Comparison of ENCODE assay signal across 24 cellular contexts in genomic region chr11:30758946-30759501, GRCh38.
DNase-seq lines count a peak whose midpoint lies in the region; ATAC-seq, FAIRE-seq and TF ChIP-seq lines count a peak whose summit lies in the region.
"Had no signal": no experiment of that assay in that cellular context is flagged by ENCODE, and none has a peak within 500 bp of the region (broad histone marks: within the 10 kb centered on the region; RNA-seq: fewer than 3 reads in every experiment).

No MANE protein-coding gene starts in this region.

- H3K27ac ChIP-seq in WERI-Rb-1: peak overlapping the region; percentile 29
- peak overlapping the region in 3 of 4 donors; percentile 24 to 76 (median 30) for H3K27ac ChIP-seq in sigmoid colon
- H3K27ac ChIP-seq: A549; BLaER1 treated with 17β-estradiol and CSF1 and Interleukin-3, amounts not matched to agents 10 nM and 100 nM; SK-N-MC had no signal

- TF ChIP-seq POLR2A in sigmoid colon (IDR thresholded peaks at IDR 0.05): no peak

- no peak overlapping the region for H3K4me3 Mint-ChIP-seq in nephron
- H3K4me3 Mint-ChIP-seq: CD4-positive, alpha-beta T cell had no signal

- H3K4me1 ChIP-seq in sigmoid colon: peaks cover 0 to 19% (median 0%) of the 10 kb centered on the region in 4 donors
- H3K4me1 ChIP-seq: A549; BLaER1 treated with 17β-estradiol and CSF1 and Interleukin-3, amounts not matched to agents 10 nM and 100 nM had no signal

- peaks cover 6% of the 10 kb centered on the region for H3K9me3 ChIP-seq in WERI-Rb-1 (ENCODE audit: severe bottlenecking)
- peaks cover 0 to 2% (median 0%) of the 10 kb centered on the region in 4 donors for H3K9me3 ChIP-seq in sigmoid colon
- H3K9me3 ChIP-seq: A549 had no signal

- peaks cover 26% of the 10 kb centered on the region for H3K4me1 Mint-ChIP-seq in nephron

- H3K27me3 Mint-ChIP-seq in nephron (ENCODE audit: low read depth): no peaks in the 10 kb centered on the region
- H3K27me3 Mint-ChIP-seq: CD4-positive, alpha-beta T cell had no signal

- TF ChIP-seq CTCF in WERI-Rb-1 (IDR thresholded peaks at IDR 0.05; ENCODE audit: low read depth, low read length): no peak
- TF ChIP-seq CTCF in nephron (IDR thresholded peaks at IDR 0.05; ENCODE audit: unreplicated experiment in 3 of 3): no peak
- no peak for TF ChIP-seq CTCF in sigmoid colon (IDR thresholded peaks at IDR 0.05)

- FAIRE-seq in A204.1 (lab: Jason Lieb, UNC): peak; percentile 96
- FAIRE-seq: A549, G401.6, RCC 7860 had no signal

- intact Hi-C loops in sigmoid colon (cut with DNase I): no loop called here

- 66% methylated on average over 11 of the region's 11 CpGs for WGBS in sigmoid colon, 2 donors

- H3K9me3 Mint-ChIP-seq in nephron: peaks cover 23% of the 10 kb centered on the region

- H3K4me3 ChIP-seq in WERI-Rb-1 (ENCODE audit: low read depth, low read length): no peak overlapping the region
- H3K4me3 ChIP-seq in sigmoid colon: no peak overlapping the region
- H3K4me3 ChIP-seq: A549; BLaER1 treated with 17β-estradiol and CSF1 and Interleukin-3, amounts not matched to agents 10 nM and 100 nM; SK-N-MC had no signal

- H3K27ac Mint-ChIP-seq in nephron: peak overlapping the region; percentile 55 to 90 (median 58)
- H3K27ac Mint-ChIP-seq: CD4-positive, alpha-beta T cell had no signal

- peak in 1 of 4 donors; percentile 38 for TF ChIP-seq EP300 in sigmoid colon (IDR thresholded peaks at IDR 0.05)

- no peak for ATAC-seq in GM19455 (IDR thresholded peaks at IDR 0.05; ENCODE audit: unreplicated experiment)
- ATAC-seq: A549, HCT116 had no signal

- H3K36me3 Mint-ChIP-seq in nephron (ENCODE audit: low read depth): peaks cover 13% of the 10 kb centered on the region

- H3K36me3 ChIP-seq in WERI-Rb-1 (no peaks in the 10 kb centered on the region), sigmoid colon (no peaks in the 10 kb centered on the region)
- H3K36me3 ChIP-seq: BLaER1 treated with 17β-estradiol and CSF1 and Interleukin-3, amounts not matched to agents 10 nM and 100 nM had no signal

- DNase-seq in WERI-Rb-1 (no peak), sigmoid colon (peak; percentile 61), DMS153 treated with DMSO at 0.1 percent for 48 hours (lab: John Stamatoyannopoulos, UW; ENCODE audit: unreplicated experiment) (no peak)
- DNase-seq in activated CD8-positive, alpha-beta memory T cell treated with anti-CD3 and anti-CD28 coated beads, Interleukin-2, amount 50 U/mL, for 48 hours: no peak
- DNase-seq: AML-193; CD4-positive, alpha-beta T cell; Karpas-422; NCI-H1092; NCI-H1417 treated with DMSO at 0.1 percent for 48 hours; NCI-H1694 treated with DMSO at 0.1 percent for 48 hours; NCI-H2081 treated with DMSO at 0.1 percent for 48 hours; NCI-H2171; NCI-H226; NCI-H510A; SIG-M5 had no signal

- H3K27me3 ChIP-seq in WERI-Rb-1 (ENCODE audit: insufficient read depth, low read depth, severe bottlenecking) (no peaks in the 10 kb centered on the region), sigmoid colon (no peaks in the 10 kb centered on the region)
- H3K27me3 ChIP-seq: BLaER1 treated with 17β-estradiol and CSF1 and Interleukin-3, amounts not matched to agents 10 nM and 100 nM had no signal
